ENCODE assay signal across 20 cellular contexts in the genomic region with DNA sequence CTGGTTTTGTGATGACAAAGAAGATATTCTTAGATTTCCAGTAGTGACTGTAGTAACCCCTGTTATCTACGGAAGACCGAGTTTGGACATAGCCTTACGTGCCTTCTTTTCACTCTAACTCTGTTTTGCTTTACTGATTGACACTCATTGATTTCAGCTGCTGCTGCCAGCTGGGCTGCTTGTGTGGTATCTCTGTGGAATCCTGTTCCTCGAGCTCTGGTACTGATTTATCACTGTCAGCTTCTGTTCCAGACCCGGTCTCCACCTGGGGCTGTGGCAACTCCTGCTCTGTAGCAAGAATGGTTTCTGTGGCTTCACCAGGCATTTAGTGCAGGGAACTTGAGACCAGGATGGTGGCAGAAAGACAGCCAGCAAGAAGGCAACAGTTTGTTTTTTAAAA. TPM values are rescaled to one million over a fixed set of nuclear protein-coding genes. Genes with fewer than 3 reads are reported as not detected.
"Had no signal": no experiment of that assay in that cellular context is flagged by ENCODE, and none has a peak within 500 bp of the region (broad histone marks: within the 10 kb centered on the region; RNA-seq: fewer than 3 reads in every experiment).

No MANE protein-coding gene starts in this region.

- H3K36me3 ChIP-seq: tibial nerve had no signal

- H3K4me1 ChIP-seq: tibial nerve had no signal

- ATAC-seq: activated CD4-positive, alpha-beta T cell treated with anti-CD3 and anti-CD28 coated beads for 36 hours; esophagus mucosa; left cardiac atrium; naive thymus-derived CD8-positive, alpha-beta T cell had no signal

- H3K9me3 ChIP-seq: tibial nerve had no signal

- H3K27ac ChIP-seq: tibial nerve, VCaP had no signal

- H3K27me3 ChIP-seq: dorsolateral prefrontal cortex, tibial nerve had no signal

- FAIRE-seq: bronchial epithelial cell, endometrium had no signal

- H3K4me3 ChIP-seq: tibial nerve had no signal

- DNase-seq: activated CD4-positive, alpha-beta memory T cell treated with anti-CD3 and anti-CD28 coated beads, Interleukin-2, amount 10 ng/mL, durations not matched to agents 7 days and 5 days; activated CD4-positive, alpha-beta T cell treated with anti-CD3 and anti-CD28 coated beads for 36 hours; activated gamma-delta T cell; activated naive CD8-positive, alpha-beta T cell treated with anti-CD3 and anti-CD28 coated beads for 36 hours; activated T-cell treated with anti-CD3 and anti-CD28 coated beads, Interleukin-2, amount 50 U/mL, for 48 hours; aorta; dorsolateral prefrontal cortex; glutamatergic neuron; left cardiac atrium; naive thymus-derived CD8-positive, alpha-beta T cell; occipital lobe; T-helper 9 cell had no signal

RNA-seq across cellular contexts. Expression of a gene that starts 37.5 kb away (rescaled TPM):
- total RNA-seq: activated CD4-positive, alpha-beta memory T cell treated with anti-CD3 and anti-CD28 coated beads, Interleukin-2, amount 10 ng/mL, durations not matched to agents 7 days and 5 days; activated CD4-positive, alpha-beta T cell treated with anti-CD3 and anti-CD28 coated beads for 36 hours; activated naive CD8-positive, alpha-beta T cell treated with anti-CD3 and anti-CD28 coated beads for 36 hours; aorta; bronchial epithelial cell; dorsolateral prefrontal cortex; esophagus mucosa; fibroblast of villous mesenchyme; left cardiac atrium; lung microvascular endothelial cell; mononuclear cell; naive thymus-derived CD8-positive, alpha-beta T cell; occipital lobe; tibial nerve had no signal
- polyA plus RNA-seq: aorta; naive thymus-derived CD8-positive, alpha-beta T cell had no signal
